20 cellular contexts compared by ENCODE assay signal in genomic region chr2:61405813-61406212, GRCh38.
DNase-seq lines count a peak whose midpoint lies in the region; ATAC-seq, FAIRE-seq and TF ChIP-seq lines count a peak whose summit lies in the region.
"Had no signal": no experiment of that assay in that cellular context is flagged by ENCODE, and none has a peak within 500 bp of the region (broad histone marks: within the 10 kb centered on the region; RNA-seq: fewer than 3 reads in every experiment).

No MANE protein-coding gene starts in this region.

- in situ Hi-C loops in mammary epithelial cell (cut with MboI; ENCODE audit: low sequenced_read_pairs in 2 of 2) = loop anchor here in 1 of 2 donors (25.0 kb wide), 1 partner anchor 231 kb away; no protein-coding TSS in a partner anchor

- 100% methylated on average over 2 of the region's 2 CpGs for WGBS in mammary epithelial cell (ENCODE audit: low coverage, missing lambda C conversion rate)
- WGBS in small intestine, 3 donors = 4 to 41% (median 28%) methylated on average over 2 of the region's 2 CpGs

- H3K9me3 ChIP-seq in mammary epithelial cell (replicated peaks; ENCODE audit: insufficient read depth, low read length) (no peaks in the 10 kb centered on the region), breast epithelium (no peaks in the 10 kb centered on the region), T-helper 17 cell (ENCODE audit: control insufficient read depth, low read length, poor library complexity, severe bottlenecking) (no peaks in the 10 kb centered on the region), small intestine (ENCODE audit: control insufficient read depth, low read depth) (no peaks in the 10 kb centered on the region)
- H3K9me3 ChIP-seq: SJSA1 had no signal

- intact Hi-C loops in mammary epithelial cell (cut with micrococcal nuclease) = no loop called here
- intact Hi-C loops in breast epithelium (cut with DNase I; ENCODE audit: low total_unique reads) = no loop called here

- peaks cover 14% of the 10 kb centered on the region for H3K4me1 Mint-ChIP-seq in T-helper 17 cell

- no peak overlapping the region for H3K4me3 Mint-ChIP-seq in T-helper 17 cell
- H3K4me3 Mint-ChIP-seq: CD8-positive, alpha-beta memory T cell; HFFc6 had no signal

- H3K36me3 ChIP-seq in mammary epithelial cell (ENCODE audit: insufficient read depth, low read length) = peaks cover 7% of the 10 kb centered on the region
- H3K36me3 ChIP-seq in breast epithelium = no peaks in the 10 kb centered on the region
- H3K36me3 ChIP-seq in small intestine (ENCODE audit: control insufficient read depth in 2 of 2, insufficient read depth in 2 of 2, low read length in 2 of 2) = peaks cover 0 to 4% of the 10 kb centered on the region in 2 donors

- CTCF ChIA-PET in mammary epithelial cell (lab: Charles Lee; ENCODE audit: low non-redundant PET) = no interaction called here

- H3K9ac ChIP-seq in mammary epithelial cell (ENCODE audit: insufficient read depth, low read length) = no peak overlapping the region

- H3K4me2 ChIP-seq in mammary epithelial cell (ENCODE audit: insufficient read depth, low read depth, low read length) = no peak overlapping the region

- peaks cover 40% of the 10 kb centered on the region for H3K79me2 ChIP-seq in mammary epithelial cell (ENCODE audit: insufficient read depth, low read length)

- ATAC-seq in T-helper 17 cell (no peak), left lobe of liver (peak; percentile 78), GM21717 (IDR thresholded peaks at IDR 0.05; ENCODE audit: unreplicated experiment) (no peak), SK-N-SH treated with all-trans-retinoic acid at 6 μM for 48 hours (no peak)

- peaks cover 2% of the 10 kb centered on the region for H3K36me3 Mint-ChIP-seq in T-helper 17 cell (ENCODE audit: low read depth)

- H3K27me3 ChIP-seq in mammary epithelial cell (ENCODE audit: insufficient read depth, low read length) (no peaks in the 10 kb centered on the region), breast epithelium (no peaks in the 10 kb centered on the region), small intestine (ENCODE audit: control insufficient read depth in 2 of 2, insufficient read depth in 2 of 2, low read length in 2 of 2) (no peaks in the 10 kb centered on the region)
- H3K27me3 ChIP-seq: SJSA1 had no signal

- H3K4me3 ChIP-seq in mammary epithelial cell (replicated peaks in 1 of 3; ENCODE audit: insufficient read depth in 1 of 3, low read depth in 2 of 3, low read length in 3 of 3) (no peak overlapping the region), breast epithelium (no peak overlapping the region), small intestine (ENCODE audit: low read depth in 1 of 2, low read length in 2 of 2) (no peak overlapping the region)
- H3K4me3 ChIP-seq: SJSA1 had no signal

- H3K4me1 ChIP-seq in mammary epithelial cell (ENCODE audit: insufficient read depth, low read length) (no peaks in the 10 kb centered on the region), breast epithelium (no peaks in the 10 kb centered on the region), small intestine (ENCODE audit: control insufficient read depth in 2 of 2, insufficient read depth in 1 of 2, low read depth in 1 of 2, low read length in 1 of 2) (no peaks in the 10 kb centered on the region)
- H3K4me1 ChIP-seq: SJSA1 had no signal

- no peak for TF ChIP-seq POLR2A in breast epithelium (IDR thresholded peaks at IDR 0.05)

- dilution Hi-C loops in mammary epithelial cell (cut with HindIII; ENCODE audit: low sequenced_read_pairs) = no loop called here

- DNase-seq in mammary epithelial cell (no peak), breast epithelium (ENCODE audit: low spot score in 2 of 2) (no peak), T-helper 17 cell (no peak), left lobe of liver (ENCODE audit: low spot score) (no peak), small intestine (peak; percentile 35)
- DNase-seq: ACHN; C1 segment of cervical spinal cord; CD8-positive, alpha-beta memory T cell; DMS79 treated with DMSO at 0.1 percent for 48 hours; H7; HFFc6; KG1; NCI-H1105 treated with DMSO at 0.1 percent for 48 hours; NCI-H1694; NCI-H2081 treated with DMSO at 0.1 percent for 48 hours; NCI-H524 had no signal

- H2AFZ ChIP-seq in mammary epithelial cell (ENCODE audit: low read depth, low read length) = no peak overlapping the region

- H4K20me1 ChIP-seq in mammary epithelial cell (ENCODE audit: insufficient read depth, low read length) = no peaks in the 10 kb centered on the region

- no peak for FAIRE-seq in small intestine (lab: Jason Lieb, UNC)
- FAIRE-seq: D721Med had no signal

- BruUV-seq in mammary epithelial cell (replicated peaks; lab: Mats Ljungman, UMichigan) = TSS peak; percentile 23

- peak overlapping the region; percentile 24 for H3K27ac Mint-ChIP-seq in T-helper 17 cell
- H3K27ac Mint-ChIP-seq: HFFc6 had no signal

- TF ChIP-seq CTCF in mammary epithelial cell (conservative IDR thresholded peaks at IDR 0.05 in 1 of 2, IDR thresholded peaks at IDR 0.05 in 1 of 2; ENCODE audit: extremely low read depth in 1 of 2, insufficient read depth in 1 of 2, low read depth in 1 of 2, low read length in 2 of 2) (no peak), breast epithelium (IDR thresholded peaks at IDR 0.05) (no peak)

- no peaks in the 10 kb centered on the region for H3K27me3 Mint-ChIP-seq in T-helper 17 cell
- H3K27me3 Mint-ChIP-seq: CD8-positive, alpha-beta memory T cell had no signal

- H3K27ac ChIP-seq in mammary epithelial cell (ENCODE audit: insufficient read depth, low read depth, low read length) = no peak overlapping the region
- H3K27ac ChIP-seq in breast epithelium = no peak overlapping the region
- H3K27ac ChIP-seq in small intestine (ENCODE audit: low read depth in 1 of 2, low read length in 1 of 2) = no peak overlapping the region
- H3K27ac ChIP-seq: SJSA1 had no signal

TF ChIP-seq in SK-N-SH treated with all-trans-retinoic acid at 6 μM for 48 hours, 23 proteins besides CTCF, POLR2A, EP300 and RAD21:
- no peak for TF ChIP-seq ZFP30 (CRISPR knock-in tag; IDR thresholded peaks at IDR 0.05)
- TF ChIP-seq, protein P1, sequence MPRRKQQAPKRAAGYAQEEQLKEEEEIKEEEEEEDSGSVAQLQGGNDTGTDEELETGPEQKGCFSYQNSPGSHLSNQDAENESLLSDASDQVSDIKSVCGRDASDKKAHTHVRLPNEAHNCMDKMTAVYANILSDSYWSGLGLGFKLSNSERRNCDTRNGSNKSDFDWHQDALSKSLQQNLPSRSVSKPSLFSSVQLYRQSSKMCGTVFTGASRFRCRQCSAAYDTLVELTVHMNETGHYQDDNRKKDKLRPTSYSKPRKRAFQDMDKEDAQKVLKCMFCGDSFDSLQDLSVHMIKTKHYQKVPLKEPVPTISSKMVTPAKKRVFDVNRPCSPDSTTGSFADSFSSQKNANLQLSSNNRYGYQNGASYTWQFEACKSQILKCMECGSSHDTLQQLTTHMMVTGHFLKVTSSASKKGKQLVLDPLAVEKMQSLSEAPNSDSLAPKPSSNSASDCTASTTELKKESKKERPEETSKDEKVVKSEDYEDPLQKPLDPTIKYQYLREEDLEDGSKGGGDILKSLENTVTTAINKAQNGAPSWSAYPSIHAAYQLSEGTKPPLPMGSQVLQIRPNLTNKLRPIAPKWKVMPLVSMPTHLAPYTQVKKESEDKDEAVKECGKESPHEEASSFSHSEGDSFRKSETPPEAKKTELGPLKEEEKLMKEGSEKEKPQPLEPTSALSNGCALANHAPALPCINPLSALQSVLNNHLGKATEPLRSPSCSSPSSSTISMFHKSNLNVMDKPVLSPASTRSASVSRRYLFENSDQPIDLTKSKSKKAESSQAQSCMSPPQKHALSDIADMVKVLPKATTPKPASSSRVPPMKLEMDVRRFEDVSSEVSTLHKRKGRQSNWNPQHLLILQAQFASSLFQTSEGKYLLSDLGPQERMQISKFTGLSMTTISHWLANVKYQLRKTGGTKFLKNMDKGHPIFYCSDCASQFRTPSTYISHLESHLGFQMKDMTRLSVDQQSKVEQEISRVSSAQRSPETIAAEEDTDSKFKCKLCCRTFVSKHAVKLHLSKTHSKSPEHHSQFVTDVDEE (CRISPR knock-in tag; IDR thresholded peaks at IDR 0.05) = no peak
- TF ChIP-seq SNAI2 (CRISPR knock-in tag; IDR thresholded peaks at IDR 0.05) = no peak
